In the genomic region with DNA sequence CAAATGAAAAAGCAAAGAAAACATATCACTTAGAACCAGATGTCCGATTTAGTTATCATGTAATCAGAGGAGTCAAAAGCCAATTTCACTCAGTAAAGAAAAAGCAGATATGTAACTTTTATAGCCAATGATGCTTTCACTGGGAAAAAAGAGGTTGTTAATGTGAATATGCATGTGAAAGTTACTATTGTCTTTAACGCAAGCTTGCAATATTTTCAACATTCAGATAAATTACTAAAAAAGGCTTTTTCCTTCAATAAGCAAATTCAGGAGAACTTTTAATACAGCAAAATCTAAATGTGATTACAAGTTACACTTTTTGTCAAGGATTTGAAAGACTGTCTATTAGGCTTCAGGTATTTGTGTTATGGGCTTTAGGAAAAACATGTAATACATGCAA, we compare ENCODE assay signal across 22 cellular contexts.
"Had no signal": no experiment of that assay in that cellular context is flagged by ENCODE, and none has a peak within 500 bp of the region (broad histone marks: within the 10 kb centered on the region; RNA-seq: fewer than 3 reads in every experiment).

No MANE protein-coding gene starts in this region.

- DNase-seq: Karpas-422, KG1, MG63, NCI-H1092, NCI-H1105 treated with DMSO at 0.1 percent for 48 hours, NCI-H1417 treated with DMSO at 0.1 percent for 48 hours, NCI-H146, NCI-H187, NCI-H2029, NCI-H2081 treated with DMSO at 0.1 percent for 48 hours, NCI-H2171, NCI-H226, NCI-H446, NCI-H510A, NCI-H524 treated with DMSO at 0.1 percent for 48 hours, NCI-H69, NCI-H774, PC-3, SHP77 had no signal

- H3K9me3 ChIP-seq: MG63 had no signal

- H3K36me3 ChIP-seq: MG63 had no signal

- H3K27me3 ChIP-seq: MG63 had no signal

- H3K4me3 ChIP-seq: MG63 had no signal

- H3K27ac ChIP-seq: RWPE1 had no signal

- ATAC-seq: Panc1, PC-3, SK-N-SH treated with all-trans-retinoic acid at 6 μM for 48 hours had no signal
